ENCODE assay signal across 44 cellular contexts in genomic region chr4:185061610-185062009, GRCh38. TPM values are rescaled to one million over a fixed set of nuclear protein-coding genes. Genes with fewer than 3 reads are reported as not detected.
"Had no signal": no experiment of that assay in that cellular context is flagged by ENCODE, and none has a peak within 500 bp of the region (broad histone marks: within the 10 kb centered on the region; RNA-seq: fewer than 3 reads in every experiment).

No MANE protein-coding gene starts in this region.

- H3K4me1 ChIP-seq: adrenal gland, body of pancreas, breast epithelium had no signal

- DNase-seq: activated effector memory CD4-positive, alpha-beta T cell treated with anti-CD3 and anti-CD28 coated beads, Interleukin-2, amount 50 U/mL, for 16 hours; activated effector memory CD4-positive, alpha-beta T cell treated with Interleukin-2 at 50 U/mL for 16 hours; activated gamma-delta T cell; activated gamma-delta T cell treated with Interleukin-2 at 50 U/mL for 16 hours; activated naive CD4-positive, alpha-beta T cell; activated naive CD4-positive, alpha-beta T cell treated with anti-CD3 and anti-CD28 coated beads for 36 hours; activated naive CD4-positive, alpha-beta T cell treated with anti-CD3 and anti-CD28 coated beads, Interleukin-2, amount 10 ng/mL, durations not matched to agents 7 days and 5 days; activated naive CD4-positive, alpha-beta T cell treated with anti-CD3 and anti-CD28 coated beads, Interleukin-2, amount 50 U/mL, for 16 hours; activated naive CD4-positive, alpha-beta T cell treated with Interleukin-2 at 50 U/mL for 16 hours; activated naive CD8-positive, alpha-beta T cell treated with anti-CD3 and anti-CD28 coated beads for 36 hours; activated naive CD8-positive, alpha-beta T cell treated with anti-CD3 and anti-CD28 coated beads, Interleukin-2, amount 10 ng/mL, durations not matched to agents 7 days and 5 days; activated naive CD8-positive, alpha-beta T cell treated with anti-CD3 and anti-CD28 coated beads, Interleukin-2, amount 50 U/mL, for 24 hours; activated T-cell treated with anti-CD3 and anti-CD28 coated beads, Interleukin-2, amount 50 U/mL, for 1 hour; activated T-cell treated with anti-CD3 and anti-CD28 coated beads, Interleukin-2, amount 50 U/mL, for 24 hours; activated T-cell treated with anti-CD3 and anti-CD28 coated beads, Interleukin-2, amount 50 U/mL, for 4 hours; activated T-cell treated with anti-CD3 and anti-CD28 coated beads, Interleukin-2, amount 50 U/mL, for 48 hours; activated T-cell treated with anti-CD3 and anti-CD28 coated beads, Interleukin-2, amount 50 U/mL, for 72 hours; adrenal gland; amniotic stem cell; amygdala; anterior cingulate cortex; aorta; body of pancreas; brain microvascular endothelial cell; caudate nucleus; central memory CD4-positive, alpha-beta T cell; cerebellar nuclear complex had no signal

- H3K9me3 Mint-ChIP-seq: activated naive CD4-positive, alpha-beta T cell treated with anti-CD3 and anti-CD28 coated beads for 36 hours; activated naive CD4-positive, alpha-beta T cell treated with anti-CD3 and anti-CD28 coated beads, Interleukin-2, amount 10 ng/mL, durations not matched to agents 7 days and 5 days; activated naive CD4-positive, alpha-beta T cell treated with anti-CD3 and anti-CD28 coated beads, Interleukin-2, amount 50 U/mL, for 24 hours; activated naive CD4-positive, alpha-beta T cell treated with anti-CD3 and anti-CD28 coated beads, Interleukin-2, amount 50 U/mL, for 72 hours; activated naive CD8-positive, alpha-beta T cell treated with anti-CD3 and anti-CD28 coated beads for 36 hours; activated naive CD8-positive, alpha-beta T cell treated with anti-CD3 and anti-CD28 coated beads, Interleukin-2, amount 10 ng/mL, durations not matched to agents 7 days and 5 days; activated T-cell treated with anti-CD3 and anti-CD28 coated beads, Interleukin-2, amount 50 U/mL, for 24 hours; activated T-cell treated with anti-CD3 and anti-CD28 coated beads, Interleukin-2, amount 50 U/mL, for 4 hours; activated T-cell treated with anti-CD3 and anti-CD28 coated beads, Interleukin-2, amount 50 U/mL, for 72 hours; activated T-helper 1 cell treated with anti-CD3 and anti-CD28 coated beads, Interleukin-12 subunit alpha, Interleukin-12 subunit beta, Interleukin-2, Interleukin-4 antibody, amounts not matched to agents 30 ng/mL and 10 ng/mL and 1 ng/mL, durations not matched to agents 14 hours and 24 hours and 36 hours; activated T-helper 17 cell treated with anti-CD3 and anti-CD28 coated beads, Interleukin-2, amount 50 U/mL, for 72 hours; activated T-helper 2 cell treated with anti-CD3 and anti-CD28 coated beads, Interferon-gamma antibody, Interleukin-2, Interleukin-4, amounts not matched to agents 10 μg/mL and 5 μg/mL and 100 μg/mL, durations not matched to agents 14 hours and 24 hours and 36 hours; central memory CD8-positive, alpha-beta T cell had no signal

- H3K36me3 ChIP-seq: adrenal gland, ascending aorta, brain microvascular endothelial cell, breast epithelium, cardiac muscle cell had no signal

- H3K27ac Mint-ChIP-seq: activated naive CD4-positive, alpha-beta T cell treated with anti-CD3 and anti-CD28 coated beads for 36 hours; activated naive CD4-positive, alpha-beta T cell treated with anti-CD3 and anti-CD28 coated beads, Interleukin-2, amount 10 ng/mL, durations not matched to agents 7 days and 5 days; activated naive CD4-positive, alpha-beta T cell treated with anti-CD3 and anti-CD28 coated beads, Interleukin-2, amount 50 U/mL, for 24 hours; activated naive CD4-positive, alpha-beta T cell treated with anti-CD3 and anti-CD28 coated beads, Interleukin-2, amount 50 U/mL, for 72 hours; activated naive CD8-positive, alpha-beta T cell; activated naive CD8-positive, alpha-beta T cell treated with anti-CD3 and anti-CD28 coated beads for 36 hours; activated naive CD8-positive, alpha-beta T cell treated with anti-CD3 and anti-CD28 coated beads, Interleukin-2, amount 10 ng/mL, durations not matched to agents 7 days and 5 days; activated naive CD8-positive, alpha-beta T cell treated with anti-CD3 and anti-CD28 coated beads, Interleukin-2, amount 50 U/mL, for 24 hours; activated T-cell treated with anti-CD3 and anti-CD28 coated beads, Interleukin-2, amount 50 U/mL, for 24 hours; activated T-cell treated with anti-CD3 and anti-CD28 coated beads, Interleukin-2, amount 50 U/mL, for 72 hours; activated T-helper 1 cell treated with anti-CD3 and anti-CD28 coated beads, Interleukin-12 subunit alpha, Interleukin-12 subunit beta, Interleukin-2, Interleukin-4 antibody, amounts not matched to agents 30 ng/mL and 10 ng/mL and 1 ng/mL, durations not matched to agents 14 hours and 24 hours and 36 hours; activated T-helper 17 cell treated with anti-CD3 and anti-CD28 coated beads, Interleukin-2, amount 50 U/mL, for 72 hours; activated T-helper 2 cell treated with anti-CD3 and anti-CD28 coated beads, Interferon-gamma antibody, Interleukin-2, Interleukin-4, amounts not matched to agents 10 μg/mL and 5 μg/mL and 100 μg/mL, durations not matched to agents 14 hours and 24 hours and 36 hours; brain had no signal

- ATAC-seq: activated naive CD4-positive, alpha-beta T cell treated with anti-CD3 and anti-CD28 coated beads, Interleukin-2, amount 50 U/mL, for 72 hours; activated naive CD8-positive, alpha-beta T cell treated with anti-CD3 and anti-CD28 coated beads, Interleukin-2, amount 50 U/mL, for 24 hours; activated T-cell treated with anti-CD3 and anti-CD28 coated beads, Interleukin-2, amount 50 U/mL, for 4 hours; activated T-cell treated with anti-CD3 and anti-CD28 coated beads, Interleukin-2, amount 50 U/mL, for 72 hours; activated T-helper 17 cell treated with anti-CD3 and anti-CD28 coated beads, Interleukin-2, amount 50 U/mL, for 72 hours; body of pancreas had no signal

- H3K27me3 ChIP-seq: adrenal gland, ascending aorta, body of pancreas, brain microvascular endothelial cell, breast epithelium, cardiac muscle cell had no signal

- H3K9me3 ChIP-seq: adrenal gland, ascending aorta, body of pancreas, breast epithelium had no signal

- H3K27ac ChIP-seq: adrenal gland, ascending aorta, body of pancreas, brain microvascular endothelial cell, breast epithelium, cardiac muscle cell had no signal

- H3K36me3 Mint-ChIP-seq: activated naive CD4-positive, alpha-beta T cell treated with anti-CD3 and anti-CD28 coated beads, Interleukin-2, amount 10 ng/mL, durations not matched to agents 7 days and 5 days; activated naive CD4-positive, alpha-beta T cell treated with anti-CD3 and anti-CD28 coated beads, Interleukin-2, amount 50 U/mL, for 72 hours; activated naive CD8-positive, alpha-beta T cell; activated naive CD8-positive, alpha-beta T cell treated with anti-CD3 and anti-CD28 coated beads for 36 hours; activated naive CD8-positive, alpha-beta T cell treated with anti-CD3 and anti-CD28 coated beads, Interleukin-2, amount 10 ng/mL, durations not matched to agents 7 days and 5 days; brain had no signal

- H3K4me3 ChIP-seq: adrenal gland, ascending aorta, body of pancreas, breast epithelium, cardiac muscle cell had no signal

- FAIRE-seq: astrocyte, bronchial epithelial cell had no signal

- H3K4me3 Mint-ChIP-seq: activated naive CD4-positive, alpha-beta T cell treated with anti-CD3 and anti-CD28 coated beads for 36 hours; activated naive CD4-positive, alpha-beta T cell treated with anti-CD3 and anti-CD28 coated beads, Interleukin-2, amount 10 ng/mL, durations not matched to agents 7 days and 5 days; activated naive CD4-positive, alpha-beta T cell treated with anti-CD3 and anti-CD28 coated beads, Interleukin-2, amount 50 U/mL, for 24 hours; activated naive CD8-positive, alpha-beta T cell; activated naive CD8-positive, alpha-beta T cell treated with anti-CD3 and anti-CD28 coated beads for 36 hours; activated naive CD8-positive, alpha-beta T cell treated with anti-CD3 and anti-CD28 coated beads, Interleukin-2, amount 10 ng/mL, durations not matched to agents 7 days and 5 days; activated naive CD8-positive, alpha-beta T cell treated with anti-CD3 and anti-CD28 coated beads, Interleukin-2, amount 50 U/mL, for 24 hours; activated T-cell treated with anti-CD3 and anti-CD28 coated beads, Interleukin-2, amount 50 U/mL, for 24 hours; activated T-cell treated with anti-CD3 and anti-CD28 coated beads, Interleukin-2, amount 50 U/mL, for 4 hours; activated T-cell treated with anti-CD3 and anti-CD28 coated beads, Interleukin-2, amount 50 U/mL, for 72 hours; activated T-helper 1 cell treated with anti-CD3 and anti-CD28 coated beads, Interleukin-12 subunit alpha, Interleukin-12 subunit beta, Interleukin-2, Interleukin-4 antibody, amounts not matched to agents 30 ng/mL and 10 ng/mL and 1 ng/mL, durations not matched to agents 14 hours and 24 hours and 36 hours; activated T-helper 17 cell treated with anti-CD3 and anti-CD28 coated beads, Interleukin-2, amount 50 U/mL, for 72 hours; brain; central memory CD8-positive, alpha-beta T cell had no signal

- H3K4me1 Mint-ChIP-seq: activated naive CD4-positive, alpha-beta T cell treated with anti-CD3 and anti-CD28 coated beads, Interleukin-2, amount 10 ng/mL, durations not matched to agents 7 days and 5 days; activated naive CD4-positive, alpha-beta T cell treated with anti-CD3 and anti-CD28 coated beads, Interleukin-2, amount 50 U/mL, for 24 hours; activated naive CD8-positive, alpha-beta T cell treated with anti-CD3 and anti-CD28 coated beads for 36 hours; activated naive CD8-positive, alpha-beta T cell treated with anti-CD3 and anti-CD28 coated beads, Interleukin-2, amount 10 ng/mL, durations not matched to agents 7 days and 5 days; activated naive CD8-positive, alpha-beta T cell treated with anti-CD3 and anti-CD28 coated beads, Interleukin-2, amount 50 U/mL, for 24 hours; activated T-helper 17 cell treated with anti-CD3 and anti-CD28 coated beads, Interleukin-2, amount 50 U/mL, for 72 hours; brain; central memory CD8-positive, alpha-beta T cell had no signal

RNA-seq across cellular contexts. Expression of gene HELT, which starts 43.3 kb away (rescaled TPM):
- total RNA-seq: activated naive CD4-positive, alpha-beta T cell treated with anti-CD3 and anti-CD28 coated beads for 36 hours; activated naive CD4-positive, alpha-beta T cell treated with anti-CD3 and anti-CD28 coated beads, Interleukin-2, amount 50 U/mL, for 72 hours; activated naive CD8-positive, alpha-beta T cell treated with anti-CD3 and anti-CD28 coated beads for 36 hours; activated naive CD8-positive, alpha-beta T cell treated with anti-CD3 and anti-CD28 coated beads, Interleukin-2, amount 10 ng/mL, durations not matched to agents 7 days and 5 days; activated T-cell treated with anti-CD3 and anti-CD28 coated beads, Interleukin-2, amount 50 U/mL, for 4 hours; activated T-cell treated with anti-CD3 and anti-CD28 coated beads, Interleukin-2, amount 50 U/mL, for 72 hours; activated T-helper 1 cell treated with anti-CD3 and anti-CD28 coated beads, Interleukin-12 subunit alpha, Interleukin-12 subunit beta, Interleukin-2, Interleukin-4 antibody, amounts not matched to agents 30 ng/mL and 10 ng/mL and 1 ng/mL, durations not matched to agents 14 hours and 24 hours and 36 hours; activated T-helper 17 cell treated with anti-CD3 and anti-CD28 coated beads, Interleukin-2, amount 50 U/mL, for 72 hours; activated T-helper 2 cell treated with anti-CD3 and anti-CD28 coated beads, Interferon-gamma antibody, Interleukin-2, Interleukin-4, amounts not matched to agents 10 μg/mL and 5 μg/mL and 100 μg/mL, durations not matched to agents 14 hours and 24 hours and 36 hours; adrenal gland; aorta; ascending aorta; astrocyte; body of pancreas; breast epithelium; bronchial epithelial cell; cardiac muscle cell; cardiac septum; cerebellum; chondrocyte had no signal
- polyA plus RNA-seq: adipose tissue, adrenal gland, aorta, cardiac muscle cell had no signal
